ENCODE assay signal across 24 cellular contexts in the genomic region with DNA sequence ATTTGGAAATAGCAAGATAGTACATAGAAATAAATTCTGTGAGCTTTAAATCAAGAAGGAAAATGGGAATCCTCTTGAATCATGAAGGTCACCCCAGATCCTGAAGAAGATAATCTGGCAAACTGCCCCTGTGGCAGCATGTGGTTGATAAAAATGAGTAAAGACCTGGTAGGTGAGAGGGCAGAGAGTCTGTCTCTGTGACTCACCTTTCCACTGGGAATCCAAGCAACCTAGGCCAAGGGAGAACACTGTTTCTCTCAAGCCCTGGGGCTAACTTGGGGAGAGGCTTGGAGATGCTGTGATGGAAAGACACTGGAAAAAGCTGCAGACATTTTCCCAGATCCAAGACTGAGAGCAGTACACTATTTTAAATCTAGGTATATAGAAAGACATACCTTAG.
"Had no signal": no experiment of that assay in that cellular context is flagged by ENCODE, and none has a peak within 500 bp of the region (broad histone marks: within the 10 kb centered on the region; RNA-seq: fewer than 3 reads in every experiment).

No MANE protein-coding gene starts in this region.

- H3K36me3 ChIP-seq: colonic mucosa, esophagus muscularis mucosa, gastrocnemius medialis, heart right ventricle, left lung, lower lobe of right lung had no signal

- H3K27me3 Mint-ChIP-seq: dendritic cell treated with granulocyte-macrophage colony-stimulating factor and Interleukin-4, amounts not matched to agents 40 ng/mL and 50 ng/mL, for 4 days; effector memory CD8-positive, alpha-beta T cell; memory B cell; naive thymus-derived CD4-positive, alpha-beta T cell had no signal

- H3K27me3 ChIP-seq: colonic mucosa, esophagus muscularis mucosa, gastrocnemius medialis, heart right ventricle, left lung had no signal

- H3K4me3 ChIP-seq: colonic mucosa, esophagus muscularis mucosa, gastrocnemius medialis, heart right ventricle, left lung, lower lobe of right lung had no signal

- DNase-seq: colonic mucosa; cortex of kidney; effector CD8-positive, alpha-beta T cell; effector memory CD8-positive, alpha-beta T cell; endodermal cell; foreskin melanocyte; gastrocnemius medialis; glutamatergic neuron; head of caudate nucleus; heart right ventricle; hippocampal formation; left cardiac atrium; left lung; left ventricle myocardium superior; lower lobe of right lung; mesendoderm; midbrain; naive thymus-derived CD4-positive, alpha-beta T cell had no signal

- FAIRE-seq: endometrium, islet of Langerhans, keratinocyte had no signal

- H3K36me3 Mint-ChIP-seq: memory B cell had no signal

- H3K4me1 ChIP-seq: colonic mucosa, esophagus muscularis mucosa, gastrocnemius medialis, heart right ventricle, left lung, lower lobe of right lung had no signal

- H3K27ac Mint-ChIP-seq: dendritic cell treated with granulocyte-macrophage colony-stimulating factor and Interleukin-4, amounts not matched to agents 40 ng/mL and 50 ng/mL, for 4 days; effector memory CD8-positive, alpha-beta T cell; endodermal cell; memory B cell; naive thymus-derived CD4-positive, alpha-beta T cell had no signal

- H3K4me1 Mint-ChIP-seq: endodermal cell; memory B cell; naive thymus-derived CD4-positive, alpha-beta T cell had no signal

- H3K27ac ChIP-seq: colonic mucosa, esophagus muscularis mucosa, gastrocnemius medialis, heart right ventricle, left lung, lower lobe of right lung had no signal

- H3K9me3 ChIP-seq: colonic mucosa, gastrocnemius medialis had no signal

- ATAC-seq: effector memory CD8-positive, alpha-beta T cell; gastrocnemius medialis; heart right ventricle; left cardiac atrium; left lung; left ventricle myocardium superior; naive thymus-derived CD4-positive, alpha-beta T cell had no signal

- H3K4me3 Mint-ChIP-seq: dendritic cell treated with granulocyte-macrophage colony-stimulating factor and Interleukin-4, amounts not matched to agents 40 ng/mL and 50 ng/mL, for 4 days; effector memory CD8-positive, alpha-beta T cell; endodermal cell; memory B cell; naive thymus-derived CD4-positive, alpha-beta T cell had no signal
